In the genomic region with DNA sequence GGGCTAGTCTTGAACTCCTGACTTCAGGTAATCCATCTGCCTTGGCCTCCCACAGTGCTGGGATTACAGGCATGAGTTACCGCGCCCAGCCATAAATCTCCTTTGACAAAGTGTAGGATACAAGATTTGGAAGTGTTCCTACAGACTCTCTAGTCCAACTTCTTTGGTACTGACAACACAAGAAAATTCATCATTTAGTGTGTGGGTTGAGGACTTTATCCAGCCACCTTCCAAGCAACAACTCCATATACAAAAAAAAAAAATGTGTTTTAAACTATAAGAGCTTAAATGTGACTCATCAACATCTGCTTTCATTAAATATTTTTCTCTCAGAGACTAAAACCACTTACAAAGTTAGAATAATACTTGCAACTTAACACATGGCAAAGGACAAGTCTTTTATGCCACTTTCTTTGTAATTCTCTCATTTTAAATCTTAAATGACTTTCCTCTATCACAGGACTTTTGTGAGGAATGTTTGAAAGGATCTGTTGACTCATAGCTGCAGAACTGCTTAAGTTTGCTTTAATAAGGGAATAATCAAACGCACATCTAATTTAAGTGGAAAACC, we compare ENCODE assay signal across 10 cellular contexts. TPM values are rescaled to one million over a fixed set of nuclear protein-coding genes. Genes with fewer than 3 reads are reported as not detected.
DNase-seq lines count a peak whose midpoint lies in the region; ATAC-seq and TF ChIP-seq lines count a peak whose summit lies in the region.
"Had no signal": no experiment of that assay in that cellular context is flagged by ENCODE, and none has a peak within 500 bp of the region (broad histone marks: within the 10 kb centered on the region; RNA-seq: fewer than 3 reads in every experiment).

No MANE protein-coding gene starts in this region.

- H3K27me3 ChIP-seq in fibroblast of lung (ENCODE audit: control insufficient read depth, insufficient read depth, low read length) (no peaks in the 10 kb centered on the region), trophoblast cell (ENCODE audit: insufficient read depth, low read length) (no peaks in the 10 kb centered on the region)

- no CpG with 5 or more reads among the region's 3 CpGs for WGBS in trophoblast cell (ENCODE audit: extremely low coverage, insufficient coverage, insufficient read length)

- H3K4ac ChIP-seq in trophoblast cell (ENCODE audit: low read depth, low read length), result no peak overlapping the region

- H2AFZ ChIP-seq in fibroblast of lung (ENCODE audit: low read length) (no peak overlapping the region), trophoblast cell (ENCODE audit: insufficient read depth, low read length, poor library complexity) (no peak overlapping the region)

- H3K79me1 ChIP-seq in trophoblast cell (ENCODE audit: low read length), result peaks cover 6% of the 10 kb centered on the region

- peak overlapping the region; percentile 75 for H4K91ac ChIP-seq in trophoblast cell (ENCODE audit: low read depth, low read length)

- no peaks in the 10 kb centered on the region for H3K9me3 ChIP-seq in SK-N-MC (ENCODE audit: low read depth, low read length)
- H3K9me3 ChIP-seq in fibroblast of lung (ENCODE audit: control insufficient read depth, insufficient read depth, low read depth, low read length), result no peaks in the 10 kb centered on the region
- H3K9me3 ChIP-seq in trophoblast cell (ENCODE audit: insufficient read depth, low read depth, low read length), result no peaks in the 10 kb centered on the region

- H4K8ac ChIP-seq in trophoblast cell (ENCODE audit: low read depth, low read length), result peak overlapping the region; percentile 53

- no peak for ATAC-seq in HG02759 (IDR thresholded peaks at IDR 0.05; ENCODE audit: unreplicated experiment)
- ATAC-seq in GM18907 (IDR thresholded peaks at IDR 0.05; ENCODE audit: unreplicated experiment), result no peak

- H3K4me3 ChIP-seq in SK-N-MC (peak overlapping the region; percentile 52), fibroblast of lung (replicated peaks in 1 of 4; ENCODE audit: control extremely low read depth in 1 of 4, insufficient read depth in 1 of 4, low read depth in 3 of 4, low read length in 4 of 4) (peak overlapping the region in 2 of 4 experiments; percentile 7 to 22), trophoblast cell (ENCODE audit: low read depth, low read length) (no peak overlapping the region)

- H2AK5ac ChIP-seq in trophoblast cell (ENCODE audit: low read length), result no peak overlapping the region

- peak overlapping the region; percentile 69 for H3K9ac ChIP-seq in SK-N-MC (ENCODE audit: insufficient read length)
- no peak overlapping the region for H3K9ac ChIP-seq in fibroblast of lung (ENCODE audit: insufficient read depth, low read length)
- H3K9ac ChIP-seq in trophoblast cell (ENCODE audit: low read length), result no peak overlapping the region

- H3K4me2 ChIP-seq in fibroblast of lung (ENCODE audit: extremely low read depth, insufficient read depth, low read length) (peak overlapping the region; percentile 79), trophoblast cell (ENCODE audit: low read length) (no peak overlapping the region)

- H3K14ac ChIP-seq in trophoblast cell (ENCODE audit: low read length), result peak overlapping the region; percentile 60

- H3K27ac ChIP-seq in SK-N-MC, result peak overlapping the region; percentile 91
- peak overlapping the region; percentile 76 for H3K27ac ChIP-seq in fibroblast of lung (ENCODE audit: insufficient read depth, low read length)
- peak overlapping the region; percentile 90 for H3K27ac ChIP-seq in trophoblast cell (ENCODE audit: low read depth, low read length)

- H2BK120ac ChIP-seq in trophoblast cell (ENCODE audit: insufficient read depth, low read length, poor library complexity), result peak overlapping the region; percentile 97

- peak overlapping the region; percentile 82 for H2BK12ac ChIP-seq in trophoblast cell (ENCODE audit: low read length)

- H3K23ac ChIP-seq in trophoblast cell (ENCODE audit: low read length), result no peak overlapping the region

- DNase-seq in COLO829 (ENCODE audit: low spot score) (peak; percentile 30), SK-N-MC (ENCODE audit: low read depth, low spot score) (no peak), fibroblast of lung (ENCODE audit: low read depth in 2 of 2) (peak; percentile 69 to 95), trophoblast cell (peak in 1 of 2 donors; percentile 52), retina (no peak), Kasumi-1 (lab: John Stamatoyannopoulos, UW) (no peak)
- DNase-seq: activated naive CD4-positive, alpha-beta T cell treated with anti-CD3 and anti-CD28 coated beads, Interleukin-2, amount 10 ng/mL, durations not matched to agents 7 days and 5 days; DMS 273 treated with DMSO at 0.1 percent for 48 hours had no signal

- H3K4me1 ChIP-seq in fibroblast of lung (ENCODE audit: control insufficient read depth, extremely low read depth, insufficient read depth, low read length) (peaks cover 4% of the 10 kb centered on the region), trophoblast cell (ENCODE audit: control insufficient read depth in 1 of 2, insufficient read depth in 2 of 2, low read length in 2 of 2) (peaks cover 4 to 7% of the 10 kb centered on the region in 2 experiments)

- H3K36me3 ChIP-seq in SK-N-MC (ENCODE audit: insufficient read depth, low read length) (no peaks in the 10 kb centered on the region), fibroblast of lung (ENCODE audit: control insufficient read depth, insufficient read depth, low read length) (no peaks in the 10 kb centered on the region), trophoblast cell (ENCODE audit: control insufficient read depth in 1 of 2, insufficient read depth in 2 of 2, low read length in 2 of 2) (no peaks in the 10 kb centered on the region)

- H2BK5ac ChIP-seq in trophoblast cell (ENCODE audit: low read depth, low read length, poor library complexity), result peak overlapping the region; percentile 75

- TF ChIP-seq CTCF in fibroblast of lung (conservative IDR thresholded peaks at IDR 0.05 in 1 of 2, IDR thresholded peaks at IDR 0.05 in 1 of 2; ENCODE audit: low read depth in 1 of 2, low read length in 2 of 2), result no peak

- peak overlapping the region; percentile 17 for H3K18ac ChIP-seq in trophoblast cell (ENCODE audit: low read length)

- H4K20me1 ChIP-seq in fibroblast of lung (ENCODE audit: control insufficient read depth, extremely low read depth, insufficient read depth, low read length), result no peaks in the 10 kb centered on the region

- no peak overlapping the region for H4K12ac ChIP-seq in trophoblast cell (ENCODE audit: low read depth, low read length)

- H3K79me2 ChIP-seq in fibroblast of lung (ENCODE audit: control insufficient read depth, insufficient read depth, low read length) (no peaks in the 10 kb centered on the region), trophoblast cell (ENCODE audit: control insufficient read depth, insufficient read depth, low read length, poor library complexity) (no peaks in the 10 kb centered on the region)

RNA-seq across cellular contexts. Expression of a gene that starts 46.2 kb away (rescaled TPM):
- 149 and 205 TPM in 2 replicates for total RNA-seq in fibroblast of lung
- polyA plus RNA-seq in fibroblast of lung, result 44.8 and 121 TPM in 2 replicates
- polyA plus RNA-seq in fibroblast of lung (2012), result 31.2 and 81.1 TPM in 2 replicates
- polyA minus RNA-seq in fibroblast of lung (ENCODE audit: low replicate concordance), result 21.0 and 60.0 TPM in 2 replicates
- 138 and 148 TPM in 2 replicates for polyA plus RNA-seq in trophoblast cell (2013)

RNA-seq across cellular contexts. Expression of a gene that starts 57.6 kb away (rescaled TPM):
- total RNA-seq in fibroblast of lung, result 79.9 and 92.7 TPM in 2 replicates
- 83.8 and 94.1 TPM in 2 replicates for polyA plus RNA-seq in fibroblast of lung
- 59.9 and 67.3 TPM in 2 replicates for polyA plus RNA-seq in fibroblast of lung (2012)
- 2.2 and 4.8 TPM in 2 replicates for polyA minus RNA-seq in fibroblast of lung (ENCODE audit: low replicate concordance)
- polyA plus RNA-seq in trophoblast cell (2013), result 62.1 and 64.6 TPM in 2 replicates

Comparison
In these comparisons a context has a peak if more than half of its experiments do, and no peak if none do; other contexts are left out.
1. DNase-seq: peak in COLO829 (single experiment) and fibroblast of lung (2 of 2); none in SK-N-MC (single experiment), retina (single experiment) and Kasumi-1 (0 of 2).
2. Peak in every context shown above with its lines, with median percentiles within 50 percentile points of each other: H3K27ac ChIP-seq.